ENCODE assay signal across 27 cellular contexts in genomic region chr12:25594376-25594775, GRCh38. TPM values are rescaled to one million over a fixed set of nuclear protein-coding genes. Genes with fewer than 3 reads are reported as not detected.
"Had no signal": no experiment of that assay in that cellular context is flagged by ENCODE, and none has a peak within 500 bp of the region (broad histone marks: within the 10 kb centered on the region; RNA-seq: fewer than 3 reads in every experiment).

No MANE protein-coding gene starts in this region.

- H3K27ac ChIP-seq: adrenal gland, SJCRH30, VCaP had no signal

- ATAC-seq: activated CD8-positive, alpha-beta T cell treated with anti-CD3 and anti-CD28 coated beads for 36 hours had no signal

- H3K4me3 Mint-ChIP-seq: activated CD8-positive, alpha-beta T cell treated with anti-CD3 and anti-CD28 coated beads for 36 hours; activated naive CD8-positive, alpha-beta T cell treated with anti-CD3 and anti-CD28 coated beads, Interleukin-2, amount 10 ng/mL, durations not matched to agents 7 days and 5 days had no signal

- H3K27me3 Mint-ChIP-seq: activated CD8-positive, alpha-beta T cell treated with anti-CD3 and anti-CD28 coated beads for 36 hours; activated naive CD8-positive, alpha-beta T cell treated with anti-CD3 and anti-CD28 coated beads, Interleukin-2, amount 10 ng/mL, durations not matched to agents 7 days and 5 days had no signal

- H3K27me3 ChIP-seq: adrenal gland, SJCRH30 had no signal

- H3K4me3 ChIP-seq: adrenal gland, SJCRH30 had no signal

- H3K9me3 ChIP-seq: adrenal gland had no signal

- DNase-seq: activated CD4-positive, alpha-beta T cell treated with anti-CD3 and anti-CD28 coated beads, Interleukin-2, amount 50 U/mL, for 1 hour; activated CD4-positive, CD25-positive, alpha-beta regulatory T cell; activated CD8-positive, alpha-beta memory T cell treated with anti-CD3 and anti-CD28 coated beads, Interleukin-2, amount 50 U/mL, for 4 hours; activated CD8-positive, alpha-beta T cell treated with anti-CD3 and anti-CD28 coated beads for 36 hours; activated effector memory CD4-positive, alpha-beta T cell treated with Interleukin-2 at 50 U/mL for 16 hours; activated naive CD4-positive, alpha-beta T cell; activated naive CD8-positive, alpha-beta T cell treated with anti-CD3 and anti-CD28 coated beads, Interleukin-2, amount 10 ng/mL, durations not matched to agents 7 days and 5 days; adrenal gland; anterior cingulate cortex; KG1; MV-4-11; NCI-H1105; NCI-H1436; NCI-H1694 treated with DMSO at 0.1 percent for 48 hours; NCI-H2029 treated with DMSO at 0.1 percent for 48 hours; NCI-H345; NCI-H510A; NCI-H526 treated with DMSO at 0.1 percent for 48 hours; NCI-H82; SJCRH30; SK-N-SH; T-helper 1 cell had no signal

RNA-seq across cellular contexts. Expression of gene LMNTD1, which starts 41.3 kb away (rescaled TPM):
- total RNA-seq: activated CD8-positive, alpha-beta T cell treated with anti-CD3 and anti-CD28 coated beads for 36 hours; activated naive CD8-positive, alpha-beta T cell treated with anti-CD3 and anti-CD28 coated beads, Interleukin-2, amount 10 ng/mL, durations not matched to agents 7 days and 5 days; LHCN-M2; OCI-LY7; RPMI7951; SJCRH30; T-helper 2 cell treated with Interferon-gamma antibody and Interleukin-4, amounts not matched to agents 100 ng/mL and 5 ng/mL, for 36 hours had no signal
